Comparison of ENCODE assay signal across 26 cellular contexts in the genomic region with DNA sequence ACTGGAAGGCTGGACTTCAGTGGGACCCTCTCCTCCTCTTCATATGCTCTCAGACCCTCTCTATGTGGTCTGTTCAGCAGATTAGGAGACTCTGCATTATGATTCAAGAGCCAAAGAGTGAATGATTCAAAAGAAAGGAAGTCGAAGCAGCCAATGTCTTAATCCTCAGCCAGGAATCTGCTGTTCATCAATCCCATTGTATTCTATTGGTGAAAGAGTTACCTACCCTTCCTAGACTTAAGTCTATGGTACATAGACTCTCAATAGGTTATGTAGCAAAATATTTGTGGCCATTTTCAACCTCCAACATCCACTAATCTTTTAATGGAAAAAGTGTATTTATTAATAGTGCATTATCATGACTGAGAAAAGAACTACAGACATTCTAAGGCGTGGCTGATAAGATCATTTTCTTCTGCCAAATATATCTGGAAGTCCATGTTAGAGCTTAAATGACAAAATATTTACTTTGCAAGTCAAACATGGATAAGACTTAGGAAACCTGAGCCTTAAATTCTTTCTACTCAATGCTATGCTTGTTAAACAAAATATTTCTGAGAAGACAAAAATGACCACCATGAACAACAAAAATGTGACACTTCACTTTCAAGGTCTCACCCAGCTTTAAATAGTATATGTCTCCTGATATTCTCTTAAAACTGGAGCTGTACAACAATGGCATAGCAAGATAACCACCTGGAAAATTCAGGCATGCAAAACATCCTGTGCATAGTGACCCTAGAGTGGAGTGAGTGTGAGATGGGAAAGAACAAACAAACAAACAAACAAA.
"Had no signal": no experiment of that assay in that cellular context is flagged by ENCODE, and none has a peak within 500 bp of the region (broad histone marks: within the 10 kb centered on the region; RNA-seq: fewer than 3 reads in every experiment).

No MANE protein-coding gene starts in this region.

- H3K9me3 ChIP-seq: suprapubic skin had no signal

- H3K4me3 ChIP-seq: coronary artery, gastroesophageal sphincter, stomach, suprapubic skin, tibial nerve had no signal

- H3K27me3 ChIP-seq: gastroesophageal sphincter, stomach, suprapubic skin, tibial nerve had no signal

- ATAC-seq: activated CD4-positive, alpha-beta T cell treated with anti-CD3 and anti-CD28 coated beads for 36 hours; activated T-cell treated with anti-CD3 and anti-CD28 coated beads, Interleukin-2, amount 50 U/mL, for 4 hours; gastroesophageal sphincter; left ventricle myocardium superior; sciatic nerve; stimulated activated memory B cell treated with anti-CD40 and anti-IgM and Interleukin-4, amounts not matched to agents 10 μg/mL and 1 μg/mL and 100 μg/mL, for 72 hours had no signal

- H3K4me1 ChIP-seq: gastroesophageal sphincter, suprapubic skin, tibial nerve had no signal

- H3K36me3 ChIP-seq: gastroesophageal sphincter, stomach, suprapubic skin, tibial nerve had no signal

- DNase-seq: activated B cell treated with CpG ODN at 0.5 μM for 24 hours; activated CD4-positive, alpha-beta T cell treated with anti-CD3 and anti-CD28 coated beads for 36 hours; activated CD4-positive, alpha-beta T cell treated with anti-CD3 and anti-CD28 coated beads, Interleukin-2, amount 50 U/mL, for 4 hours; activated CD8-positive, alpha-beta memory T cell treated with anti-CD3 and anti-CD28 coated beads for 24 hours; activated CD8-positive, alpha-beta memory T cell treated with anti-CD3 and anti-CD28 coated beads, Interleukin-2, amount 50 U/mL, for 4 hours; activated naive CD4-positive, alpha-beta T cell; activated T-cell treated with anti-CD3 and anti-CD28 coated beads, Interleukin-2, amount 50 U/mL, for 4 hours; amniotic stem cell; cerebellar nuclear complex; head of caudate nucleus; hypothalamus; left ventricle myocardium superior; mammary epithelial cell; nephron progenitor cell; nucleus accumbens; small intestine; stimulated activated CD4-positive, alpha-beta T cell treated with anti-CD3 and anti-CD28 coated beads, Interleukin-2, amount 100 ng/mL, for 24 hours; stomach; T-helper 9 cell had no signal

- H3K27ac ChIP-seq: coronary artery, epithelial cell of prostate, gastroesophageal sphincter, stomach, suprapubic skin, tibial nerve had no signal
